In the genomic region with DNA sequence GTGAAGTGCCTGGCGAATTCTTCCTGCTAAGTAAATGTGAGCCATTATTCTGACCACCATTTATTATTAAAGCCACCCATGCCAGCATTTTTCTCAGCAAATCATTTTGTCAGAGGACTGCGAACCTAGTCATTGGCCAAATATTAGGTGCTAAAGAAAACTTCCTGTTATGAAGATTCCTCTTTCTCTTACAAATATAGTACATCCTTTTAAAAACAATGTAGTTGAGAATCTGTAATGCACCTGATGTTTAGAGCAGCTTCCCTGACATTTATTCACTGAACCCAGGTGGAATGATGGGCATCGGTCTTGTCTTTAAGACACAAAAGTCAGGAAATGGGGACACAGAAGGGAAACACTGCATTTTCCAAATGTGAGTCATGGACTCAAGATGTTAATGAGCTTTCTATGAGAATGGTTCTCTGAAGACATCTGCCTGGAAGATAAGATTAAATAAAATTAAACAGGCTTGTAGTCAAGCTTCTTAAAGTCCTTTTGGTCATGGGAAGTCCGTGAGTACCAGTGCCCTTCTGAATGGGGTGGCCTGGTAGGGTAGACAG, we compare ENCODE assay signal across 17 cellular contexts.
"Had no signal": no experiment of that assay in that cellular context is flagged by ENCODE, and none has a peak within 500 bp of the region (broad histone marks: within the 10 kb centered on the region; RNA-seq: fewer than 3 reads in every experiment).

No MANE protein-coding gene starts in this region.

- DNase-seq: activated CD4-positive, alpha-beta memory T cell treated with anti-CD3 and anti-CD28 coated beads for 36 hours; activated CD4-positive, alpha-beta T cell treated with anti-CD3 and anti-CD28 coated beads for 36 hours; activated naive CD4-positive, alpha-beta T cell; activated naive CD8-positive, alpha-beta T cell treated with anti-CD3 and anti-CD28 coated beads, Interleukin-2, amount 10 ng/mL, durations not matched to agents 7 days and 5 days; heart right ventricle; kidney glomerular epithelial cell; left ventricle myocardium superior; naive thymus-derived CD8-positive, alpha-beta T cell; stimulated activated naive B cell treated with anti-CD40 and anti-IgM and Interleukin-4, amounts not matched to agents 10 μg/mL and 1 μg/mL and 100 μg/mL, for 72 hours; upper lobe of left lung had no signal

- H3K9me3 ChIP-seq: heart right ventricle, neutrophil, thoracic aorta, upper lobe of left lung had no signal

- H3K4me1 ChIP-seq: parathyroid adenoma had no signal

- H3K27me3 ChIP-seq: heart right ventricle, neutrophil, upper lobe of left lung had no signal

- H3K4me3 ChIP-seq: coronary artery, heart right ventricle, thoracic aorta, upper lobe of left lung had no signal

- ATAC-seq: activated CD4-positive, alpha-beta T cell treated with anti-CD3 and anti-CD28 coated beads for 36 hours; activated T-helper 17 cell treated with anti-CD3 and anti-CD28 coated beads, Interleukin-2, amount 50 U/mL, for 72 hours; left ventricle myocardium superior; naive thymus-derived CD8-positive, alpha-beta T cell; sciatic nerve; stimulated activated naive B cell treated with anti-CD40 and anti-IgM and Interleukin-4, amounts not matched to agents 10 μg/mL and 1 μg/mL and 100 μg/mL, for 72 hours had no signal

- H3K4me3 Mint-ChIP-seq: activated CD4-positive, alpha-beta memory T cell treated with anti-CD3 and anti-CD28 coated beads for 36 hours; activated CD4-positive, alpha-beta T cell treated with anti-CD3 and anti-CD28 coated beads for 36 hours; activated naive CD8-positive, alpha-beta T cell treated with anti-CD3 and anti-CD28 coated beads, Interleukin-2, amount 10 ng/mL, durations not matched to agents 7 days and 5 days; activated T-helper 17 cell treated with anti-CD3 and anti-CD28 coated beads, Interleukin-2, amount 50 U/mL, for 72 hours; naive thymus-derived CD8-positive, alpha-beta T cell; stimulated activated naive B cell treated with anti-CD40 and anti-IgM and Interleukin-4, amounts not matched to agents 10 μg/mL and 1 μg/mL and 100 μg/mL, for 72 hours had no signal

- FAIRE-seq: endometrium had no signal

- H3K9ac ChIP-seq: parathyroid adenoma had no signal

- H3K79me2 ChIP-seq: parathyroid adenoma had no signal

- H3K36me3 Mint-ChIP-seq: activated CD4-positive, alpha-beta memory T cell treated with anti-CD3 and anti-CD28 coated beads for 36 hours; activated naive CD8-positive, alpha-beta T cell treated with anti-CD3 and anti-CD28 coated beads, Interleukin-2, amount 10 ng/mL, durations not matched to agents 7 days and 5 days; naive thymus-derived CD8-positive, alpha-beta T cell; stimulated activated naive B cell treated with anti-CD40 and anti-IgM and Interleukin-4, amounts not matched to agents 10 μg/mL and 1 μg/mL and 100 μg/mL, for 72 hours had no signal

- H3K9me3 Mint-ChIP-seq: activated CD4-positive, alpha-beta memory T cell treated with anti-CD3 and anti-CD28 coated beads for 36 hours had no signal

- H2AFZ ChIP-seq: parathyroid adenoma had no signal

- H3K36me3 ChIP-seq: heart right ventricle, neutrophil, thoracic aorta, upper lobe of left lung had no signal

- H3K27ac ChIP-seq: coronary artery, heart right ventricle, neutrophil, parathyroid adenoma, thoracic aorta, upper lobe of left lung had no signal

- H3K27ac Mint-ChIP-seq: activated CD4-positive, alpha-beta memory T cell treated with anti-CD3 and anti-CD28 coated beads for 36 hours; activated CD4-positive, alpha-beta T cell treated with anti-CD3 and anti-CD28 coated beads for 36 hours; activated naive CD8-positive, alpha-beta T cell treated with anti-CD3 and anti-CD28 coated beads, Interleukin-2, amount 10 ng/mL, durations not matched to agents 7 days and 5 days; activated T-helper 17 cell treated with anti-CD3 and anti-CD28 coated beads, Interleukin-2, amount 50 U/mL, for 72 hours; naive thymus-derived CD8-positive, alpha-beta T cell; stimulated activated naive B cell treated with anti-CD40 and anti-IgM and Interleukin-4, amounts not matched to agents 10 μg/mL and 1 μg/mL and 100 μg/mL, for 72 hours had no signal

- H3K27me3 Mint-ChIP-seq: activated CD4-positive, alpha-beta memory T cell treated with anti-CD3 and anti-CD28 coated beads for 36 hours; activated CD4-positive, alpha-beta T cell treated with anti-CD3 and anti-CD28 coated beads for 36 hours; activated naive CD8-positive, alpha-beta T cell treated with anti-CD3 and anti-CD28 coated beads, Interleukin-2, amount 10 ng/mL, durations not matched to agents 7 days and 5 days; activated T-helper 17 cell treated with anti-CD3 and anti-CD28 coated beads, Interleukin-2, amount 50 U/mL, for 72 hours; stimulated activated naive B cell treated with anti-CD40 and anti-IgM and Interleukin-4, amounts not matched to agents 10 μg/mL and 1 μg/mL and 100 μg/mL, for 72 hours had no signal

- H3K4me1 Mint-ChIP-seq: activated CD4-positive, alpha-beta T cell treated with anti-CD3 and anti-CD28 coated beads for 36 hours; activated naive CD8-positive, alpha-beta T cell treated with anti-CD3 and anti-CD28 coated beads, Interleukin-2, amount 10 ng/mL, durations not matched to agents 7 days and 5 days; activated T-helper 17 cell treated with anti-CD3 and anti-CD28 coated beads, Interleukin-2, amount 50 U/mL, for 72 hours; naive thymus-derived CD8-positive, alpha-beta T cell; stimulated activated naive B cell treated with anti-CD40 and anti-IgM and Interleukin-4, amounts not matched to agents 10 μg/mL and 1 μg/mL and 100 μg/mL, for 72 hours had no signal
